In the genomic region with DNA sequence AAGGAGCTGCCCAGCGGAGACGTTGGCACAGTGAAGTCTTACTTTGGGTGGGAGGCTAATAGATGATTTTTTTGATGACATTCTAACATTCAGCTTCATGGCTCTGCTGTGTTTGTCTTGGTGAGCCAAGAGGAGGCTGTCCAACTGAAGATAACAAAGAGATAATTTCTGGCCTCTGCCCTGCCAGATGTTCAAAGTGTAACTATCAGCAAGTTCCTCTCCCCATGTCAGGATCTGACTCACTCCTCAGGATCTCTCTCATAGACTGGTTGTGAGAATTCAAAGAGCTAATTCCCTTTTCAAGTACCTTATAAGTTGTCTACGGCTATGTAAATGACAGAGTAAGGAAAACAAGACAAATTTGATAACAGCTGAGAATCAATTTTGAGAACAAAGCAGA, we compare ENCODE assay signal across 20 cellular contexts.
DNase-seq lines count a peak whose midpoint lies in the region; ATAC-seq and TF ChIP-seq lines count a peak whose summit lies in the region.
"Had no signal": no experiment of that assay in that cellular context is flagged by ENCODE, and none has a peak within 500 bp of the region (broad histone marks: within the 10 kb centered on the region; RNA-seq: fewer than 3 reads in every experiment).

No MANE protein-coding gene starts in this region.

- H3K79me2 ChIP-seq in PC-3 (ENCODE audit: low read length): no peaks in the 10 kb centered on the region

- no peak overlapping the region for H3K27ac ChIP-seq in PC-3 (ENCODE audit: low read length)
- H3K27ac ChIP-seq: gastrocnemius medialis, SK-N-MC had no signal

- TF ChIP-seq CTCF in PC-3 (conservative IDR thresholded peaks at IDR 0.05; ENCODE audit: low read depth, low read length) (no peak), nephron (IDR thresholded peaks at IDR 0.05; ENCODE audit: unreplicated experiment in 3 of 3) (no peak)

- POLR2A ChIA-PET in PC-3 (lab: Charles Lee; ENCODE audit: unreplicated experiment): no interaction called here
- POLR2A ChIA-PET in activated CD4-positive, alpha-beta T cell treated with anti-CD3 and anti-CD28 coated beads for 36 hours (lab: Charles Lee): no interaction called here

- TF ChIP-seq POLR2A in erythroblast (IDR thresholded peaks at IDR 0.05; ENCODE audit: low read length): no peak

- no peaks in the 10 kb centered on the region for H3K9me3 ChIP-seq in PC-3 (ENCODE audit: low read length)
- H3K9me3 ChIP-seq: gastrocnemius medialis had no signal

- no peak overlapping the region for H3K9ac ChIP-seq in PC-3 (ENCODE audit: low read length)

- H2AFZ ChIP-seq in PC-3 (ENCODE audit: low read length): no peak overlapping the region

- ATAC-seq in PC-3 (peak; percentile 60), HG02642 (IDR thresholded peaks at IDR 0.05; ENCODE audit: poor library complexity, unreplicated experiment) (no peak)
- ATAC-seq in activated CD4-positive, alpha-beta T cell treated with anti-CD3 and anti-CD28 coated beads for 36 hours: no peak
- ATAC-seq: gastrocnemius medialis; naive thymus-derived CD4-positive, alpha-beta T cell had no signal

- no peaks in the 10 kb centered on the region for H3K36me3 Mint-ChIP-seq in nephron (ENCODE audit: low read depth)
- no peaks in the 10 kb centered on the region for H3K36me3 Mint-ChIP-seq in activated CD4-positive, alpha-beta T cell treated with anti-CD3 and anti-CD28 coated beads for 36 hours (ENCODE audit: low read depth)
- H3K36me3 Mint-ChIP-seq: naive thymus-derived CD4-positive, alpha-beta T cell had no signal

- peaks cover 13% of the 10 kb centered on the region for H3K4me1 ChIP-seq in PC-3 (ENCODE audit: insufficient read depth, low read length)
- H3K4me1 ChIP-seq: gastrocnemius medialis had no signal

- H3K4me3 ChIP-seq in PC-3 (ENCODE audit: low read length): no peak overlapping the region
- H3K4me3 ChIP-seq: gastrocnemius medialis, SK-N-MC had no signal

- H3K9me3 Mint-ChIP-seq in nephron: no peaks in the 10 kb centered on the region
- peaks cover 2% of the 10 kb centered on the region for H3K9me3 Mint-ChIP-seq in activated CD4-positive, alpha-beta T cell treated with anti-CD3 and anti-CD28 coated beads for 36 hours (ENCODE audit: low read depth)

- H3K36me3 ChIP-seq in PC-3 (ENCODE audit: low read depth, low read length): no peaks in the 10 kb centered on the region
- H3K36me3 ChIP-seq: gastrocnemius medialis had no signal

- no peaks in the 10 kb centered on the region for H3K27me3 Mint-ChIP-seq in nephron (ENCODE audit: low read depth)
- H3K27me3 Mint-ChIP-seq in activated CD4-positive, alpha-beta T cell treated with anti-CD3 and anti-CD28 coated beads for 36 hours: no peaks in the 10 kb centered on the region
- H3K27me3 Mint-ChIP-seq: B cell; naive thymus-derived CD4-positive, alpha-beta T cell had no signal

- BruUV-seq in PC-3 (replicated peaks; lab: Mats Ljungman, UMichigan): no TSS peak

- no peaks in the 10 kb centered on the region for H3K9me2 ChIP-seq in PC-3 (replicated peaks; ENCODE audit: low read length)

- peaks cover 12% of the 10 kb centered on the region for H3K4me1 Mint-ChIP-seq in nephron
- no peaks in the 10 kb centered on the region for H3K4me1 Mint-ChIP-seq in activated CD4-positive, alpha-beta T cell treated with anti-CD3 and anti-CD28 coated beads for 36 hours
- H3K4me1 Mint-ChIP-seq: naive thymus-derived CD4-positive, alpha-beta T cell had no signal

- intact Hi-C loops in PC-3 (cut with micrococcal nuclease): no loop called here
- intact Hi-C loops in activated CD4-positive, alpha-beta T cell treated with anti-CD3 and anti-CD28 coated beads for 36 hours (cut with DNase I, micrococcal nuclease): no loop called here

- DNase-seq in GM03348 (ENCODE audit: low spot score) (peak; percentile 39), PC-3 (no peak), erythroblast (lab: John Stamatoyannopoulos, UW) (peak; percentile 85 to 91), iPS-NIHi7 (ENCODE audit: extremely low spot score) (no peak), GOT3 (lab: John Stamatoyannopoulos, UW) (no peak)
- DNase-seq in activated CD4-positive, alpha-beta T cell treated with anti-CD3 and anti-CD28 coated beads for 36 hours: no peak
- DNase-seq: activated CD4-positive, alpha-beta T cell treated with anti-CD3 and anti-CD28 coated beads for 48 hours; activated CD8-positive, alpha-beta memory T cell treated with anti-CD3 and anti-CD28 coated beads, Interleukin-2, amount 50 U/mL, for 48 hours; activated gamma-delta T cell; amygdala; COR-L47; gastrocnemius medialis; naive thymus-derived CD4-positive, alpha-beta T cell; NCI-H1105 treated with DMSO at 0.1 percent for 48 hours; NCI-H748 treated with DMSO at 0.1 percent for 48 hours; stimulated activated CD4-positive, alpha-beta T cell treated with anti-CD3 and anti-CD28 coated beads, Interleukin-4, amount 100 ng/mL, for 24 hours had no signal

- no peaks in the 10 kb centered on the region for H3F3A ChIP-seq in PC-3 (ENCODE audit: low read length, unreplicated experiment)

- no peaks in the 10 kb centered on the region for H4K20me1 ChIP-seq in PC-3 (ENCODE audit: low read length)

- H3K4me3 Mint-ChIP-seq in nephron: no peak overlapping the region
- no peak overlapping the region for H3K4me3 Mint-ChIP-seq in activated CD4-positive, alpha-beta T cell treated with anti-CD3 and anti-CD28 coated beads for 36 hours
- H3K4me3 Mint-ChIP-seq: B cell; naive thymus-derived CD4-positive, alpha-beta T cell had no signal

- H3K4me2 ChIP-seq in PC-3 (ENCODE audit: low read length): no peak overlapping the region

- no peaks in the 10 kb centered on the region for H3K27me3 ChIP-seq in PC-3 (ENCODE audit: low read length)
- H3K27me3 ChIP-seq: gastrocnemius medialis had no signal

- CTCF ChIA-PET in PC-3 (lab: Charles Lee): no interaction called here
- CTCF ChIA-PET in activated CD4-positive, alpha-beta T cell treated with anti-CD3 and anti-CD28 coated beads for 36 hours (lab: Charles Lee): no interaction called here

- H3K27ac Mint-ChIP-seq in nephron: peak overlapping the region in 2 of 3 experiments; percentile 11 to 27
- no peak overlapping the region for H3K27ac Mint-ChIP-seq in activated CD4-positive, alpha-beta T cell treated with anti-CD3 and anti-CD28 coated beads for 36 hours
- H3K27ac Mint-ChIP-seq: B cell; naive thymus-derived CD4-positive, alpha-beta T cell had no signal

Comparison
In these comparisons a context has a peak if more than half of its experiments do, and no peak if none do; other contexts are left out.
1. DNase-seq: peak in GM03348 (single experiment) and erythroblast (2 of 2); none in PC-3 (single experiment), iPS-NIHi7 (single experiment), activated CD4-positive, alpha-beta T cell treated with anti-CD3 and anti-CD28 coated beads for 36 hours (single experiment) and GOT3 (single experiment).